8 cellular contexts compared by ENCODE assay signal in genomic region chr6:42563697-42564495, GRCh38. TPM values are rescaled to one million over a fixed set of nuclear protein-coding genes. Genes with fewer than 3 reads are reported as not detected.
A peak's percentile ranks its signal among the peaks of the same experiment; 100 is the strongest.
DNase-seq lines count a peak whose midpoint lies in the region; ATAC-seq and TF ChIP-seq lines count a peak whose summit lies in the region.

Gene UBR2 (plus strand): TSS chr6:42564029. CDS start chr6:42564320, 291 bp downstream.

- H3K4me2 ChIP-seq in PC-3 (ENCODE audit: low read length) = peak within 1 kb of the TSS; percentile 92

- peak; percentile 88 for ATAC-seq in GM21576 (IDR thresholded peaks at IDR 0.05; ENCODE audit: unreplicated experiment)
- ATAC-seq in PC-3 = peak; percentile 96
- peak; percentile 95 for ATAC-seq in mucosa of descending colon

- BruUV-seq in PC-3 (replicated peaks; lab: Mats Ljungman, UMichigan) = no TSS peak

- H3K27ac ChIP-seq in PC-3 (ENCODE audit: low read length) = peak within 1 kb of the TSS; percentile 71
- H3K27ac ChIP-seq in epithelial cell of prostate = peak within 1 kb of the TSS; percentile 89

- H3K79me2 ChIP-seq in PC-3 (ENCODE audit: low read length) = peaks cover 49% of the 10 kb centered on the region

- CTCF ChIA-PET in PC-3 (lab: Charles Lee) = interaction anchor here (1.7 kb wide), 1 partner anchor 16 kb away, joined by 9 read pairs; no protein-coding TSS in a partner anchor

- no peak; the same call in 1 of the 2 replicates for TF ChIP-seq CTCF in PC-3 (conservative IDR thresholded peaks at IDR 0.05; ENCODE audit: low read depth, low read length)
- peak; percentile 26 for TF ChIP-seq CTCF in mucosa of descending colon (IDR thresholded peaks at IDR 0.05)

- H3K36me3 ChIP-seq in PC-3 (ENCODE audit: low read depth, low read length) (no peaks in the 10 kb centered on the region), mucosa of descending colon (ENCODE audit: low read depth) (no peaks in the 10 kb centered on the region)

- no peaks in the 10 kb centered on the region for H3K9me2 ChIP-seq in PC-3 (replicated peaks; ENCODE audit: low read length)

- no peaks in the 10 kb centered on the region for H3K27me3 ChIP-seq in PC-3 (ENCODE audit: low read length)

- intact Hi-C loops in PC-3 (cut with micrococcal nuclease) (no loop called here), mucosa of descending colon (cut with DNase I, micrococcal nuclease) (no loop called here)

- peak; percentile 99 for DNase-seq in DMS53 (lab: John Stamatoyannopoulos, UW)
- peak; percentile 99 for DNase-seq in PC-3
- DNase-seq in activated T-cell treated with anti-CD3 and anti-CD28 coated beads for 48 hours (ENCODE audit: low read depth) = peak; percentile 87
- DNase-seq in epithelial cell of prostate (ENCODE audit: low read depth, low spot score) = peak; percentile 89
- DNase-seq in mucosa of descending colon = peak; percentile 91 to 98 (median 96)
- peak; percentile 87 for DNase-seq in stimulated activated CD8-positive, alpha-beta memory T cell treated with anti-CD3 and anti-CD28 coated beads, Interleukin-4, amount 100 ng/mL, for 24 hours (ENCODE audit: low read depth)

- H3K4me3 ChIP-seq in PC-3 (ENCODE audit: low read length) = peak within 1 kb of the TSS; percentile 80
- H3K4me3 ChIP-seq in mucosa of descending colon = peak within 1 kb of the TSS; percentile 58

- TF ChIP-seq RAD21 in Ishikawa (IDR thresholded peaks at IDR 0.05; ENCODE audit: low read depth) = no peak

- peaks cover 9% of the 10 kb centered on the region for H3K4me1 ChIP-seq in PC-3 (ENCODE audit: insufficient read depth, low read length)
- peaks cover 23% of the 10 kb centered on the region for H3K4me1 ChIP-seq in mucosa of descending colon (ENCODE audit: low read depth)

- POLR2A ChIA-PET in PC-3 (lab: Charles Lee; ENCODE audit: unreplicated experiment) = interaction anchor here (0.5 to 0.7 kb wide), 4 partner anchors 34 to 272 kb away, joined by 3 to 5 read pairs (median 4); partner anchors contain the start of gene TRERF1

- peak within 1 kb of the TSS; percentile 92 for H2AFZ ChIP-seq in PC-3 (ENCODE audit: low read length)

- no peaks in the 10 kb centered on the region for H3K9me3 ChIP-seq in PC-3 (ENCODE audit: low read length)
- no peaks in the 10 kb centered on the region for H3K9me3 ChIP-seq in mucosa of descending colon

- no peaks in the 10 kb centered on the region for H3F3A ChIP-seq in PC-3 (ENCODE audit: low read length, unreplicated experiment)

- peaks cover 6% of the 10 kb centered on the region for H4K20me1 ChIP-seq in PC-3 (ENCODE audit: low read length)

- TF ChIP-seq EP300 in Ishikawa (IDR thresholded peaks at IDR 0.05; ENCODE audit: borderline replicate concordance) = peak; percentile 17; the same call in 1 of the 2 replicates

- peak within 1 kb of the TSS; percentile 87 for H3K9ac ChIP-seq in PC-3 (ENCODE audit: low read length)

TF ChIP-seq in Ishikawa, 13 proteins besides CTCF, POLR2A, EP300 and RAD21:
- TF ChIP-seq ZBTB7A (IDR thresholded peaks at IDR 0.05; ENCODE audit: low read depth) (no peak), TEAD4 (IDR thresholded peaks at IDR 0.05) (no peak), YY1 (IDR thresholded peaks at IDR 0.05; ENCODE audit: low read depth) (peak; percentile 86), USF1 (IDR thresholded peaks at IDR 0.05) (no peak), CREB1 (IDR thresholded peaks at IDR 0.05; ENCODE audit: low read depth) (peak; percentile 77), FOXM1 (IDR thresholded peaks at IDR 0.05; ENCODE audit: borderline replicate concordance, low read depth) (no peak; the same call in 1 of the 2 replicates), NFIC (IDR thresholded peaks at IDR 0.05) (peak; percentile 98), CEBPB (IDR thresholded peaks at IDR 0.05) (no peak), REST (IDR thresholded peaks at IDR 0.05; ENCODE audit: low read depth) (no peak), EGR1 (IDR thresholded peaks at IDR 0.05) (peak; percentile 41; the same call in 1 of the 2 replicates), TAF1 (IDR thresholded peaks at IDR 0.05; ENCODE audit: low read depth) (peak; percentile 79), TCF12 (IDR thresholded peaks at IDR 0.05; ENCODE audit: low read depth) (peak; percentile 18), MAX (IDR thresholded peaks at IDR 0.05) (peak; percentile 65)

RNA-seq across cellular contexts. Expression of gene UBR2, which starts in this region (rescaled TPM):
- 15.7 and 19.6 TPM in 2 replicates for total RNA-seq in PC-3 (2014; rRNA removed)
- 10 to 100 TPM; 41.2 to 53.1 (median 49.6) TPM for total RNA-seq in mucosa of descending colon

Comparison
In these comparisons a context has a peak if more than half of its experiments do, and no peak if none do; other contexts are left out.
1. Peak in every context shown above with its lines: DNase-seq, ATAC-seq, H3K4me3 ChIP-seq and H3K27ac ChIP-seq.